Comparison of ENCODE assay signal across 8 cellular contexts in the genomic region with DNA sequence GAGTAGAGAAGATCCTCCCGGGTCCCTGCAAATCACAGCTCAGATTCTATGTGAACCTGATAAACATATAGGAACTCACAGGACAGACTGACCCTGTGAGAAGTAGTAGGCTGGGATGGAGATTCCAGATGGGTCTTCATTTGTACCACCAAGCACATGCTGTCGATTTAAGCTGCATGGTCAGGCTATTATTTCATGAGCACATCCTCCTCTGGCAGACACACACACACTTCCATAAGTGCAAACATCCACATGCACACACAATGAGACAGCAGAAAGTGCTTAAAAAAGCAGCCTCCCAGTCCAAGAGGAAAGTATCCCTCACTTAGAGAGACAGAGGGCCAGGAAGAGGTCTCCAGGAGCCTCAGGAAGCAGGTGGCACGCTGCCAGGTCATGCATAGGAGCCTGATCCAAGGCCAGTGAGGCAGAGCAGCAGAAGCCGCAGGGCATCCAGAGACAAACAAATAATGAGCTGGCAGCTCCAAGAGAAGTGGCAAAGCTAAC.
DNase-seq lines count a peak whose midpoint lies in the region; ATAC-seq and TF ChIP-seq lines count a peak whose summit lies in the region.

No MANE protein-coding gene starts in this region.

- H3K27ac ChIP-seq in BLaER1 (no peak overlapping the region), RWPE2 (ENCODE audit: poor library complexity, severe bottlenecking) (peak overlapping the region; percentile 95)

- ATAC-seq in RWPE2 (ENCODE audit: low read depth) = peak; percentile 75
- peak; percentile 38 for ATAC-seq in left ventricle myocardium superior
- no peak for ATAC-seq in HG02623 (IDR thresholded peaks at IDR 0.05; ENCODE audit: unreplicated experiment)

- intact Hi-C loops in left ventricle myocardium superior (cut with micrococcal nuclease) = no loop called here

- no peak overlapping the region for H3K9ac ChIP-seq in BLaER1

- H3K9me3 ChIP-seq in BLaER1 (peaks cover 6% of the 10 kb centered on the region; the same call in 1 of the 2 replicates), RWPE2 (ENCODE audit: severe bottlenecking) (no peaks in the 10 kb centered on the region)

- H3K4me3 ChIP-seq in BLaER1 (no peak overlapping the region), RWPE2 (ENCODE audit: severe bottlenecking) (no peak overlapping the region)

- H3K36me3 ChIP-seq in BLaER1 (no peaks in the 10 kb centered on the region), RWPE2 (ENCODE audit: low read depth) (no peaks in the 10 kb centered on the region)

- TF ChIP-seq CTCF in RWPE2 (IDR thresholded peaks at IDR 0.05; ENCODE audit: poor library complexity, severe bottlenecking) = no peak
- no peak for TF ChIP-seq CTCF in GM10266 (IDR thresholded peaks at IDR 0.05; ENCODE audit: control insufficient read depth, insufficient read depth, low read depth, missing control alignments)

- H3K4me1 ChIP-seq in BLaER1 (peaks cover 14% of the 10 kb centered on the region), RWPE2 (ENCODE audit: insufficient read depth, poor library complexity, severe bottlenecking) (peaks cover 43% of the 10 kb centered on the region)

- DNase-seq in NCI-H1092 (lab: John Stamatoyannopoulos, UW) = peak; percentile 74
- DNase-seq in RWPE2 (ENCODE audit: low spot score) = peak; percentile 96
- peak; percentile 63 for DNase-seq in left ventricle myocardium superior
- no peak for DNase-seq in activated CD4-positive, alpha-beta T cell treated with anti-CD3 and anti-CD28 coated beads, Interleukin-2, amount 50 U/mL, for 1 hour
- no peak for DNase-seq in GM10266 (ENCODE audit: extremely low spot score)
- DNase-seq in HuH-7.5 (ENCODE audit: low spot score) = no peak

- no peaks in the 10 kb centered on the region for H4K20me1 ChIP-seq in BLaER1

- no peaks in the 10 kb centered on the region for H3K27me3 ChIP-seq in BLaER1
- no peaks in the 10 kb centered on the region for H3K27me3 ChIP-seq in RWPE2 (ENCODE audit: insufficient read depth, poor library complexity, severe bottlenecking)

- peak overlapping the region; percentile 38 for H3K4me2 ChIP-seq in BLaER1

Comparison
In these comparisons a context has a peak if more than half of its experiments do, and no peak if none do; other contexts are left out.
1. DNase-seq: peak in NCI-H1092 (single experiment), RWPE2 (single experiment) and left ventricle myocardium superior (single experiment); none in activated CD4-positive, alpha-beta T cell treated with anti-CD3 and anti-CD28 coated beads, Interleukin-2, amount 50 U/mL, for 1 hour (single experiment), GM10266 (single experiment) and HuH-7.5 (single experiment).